9 cellular contexts compared by ENCODE assay signal in the genomic region with DNA sequence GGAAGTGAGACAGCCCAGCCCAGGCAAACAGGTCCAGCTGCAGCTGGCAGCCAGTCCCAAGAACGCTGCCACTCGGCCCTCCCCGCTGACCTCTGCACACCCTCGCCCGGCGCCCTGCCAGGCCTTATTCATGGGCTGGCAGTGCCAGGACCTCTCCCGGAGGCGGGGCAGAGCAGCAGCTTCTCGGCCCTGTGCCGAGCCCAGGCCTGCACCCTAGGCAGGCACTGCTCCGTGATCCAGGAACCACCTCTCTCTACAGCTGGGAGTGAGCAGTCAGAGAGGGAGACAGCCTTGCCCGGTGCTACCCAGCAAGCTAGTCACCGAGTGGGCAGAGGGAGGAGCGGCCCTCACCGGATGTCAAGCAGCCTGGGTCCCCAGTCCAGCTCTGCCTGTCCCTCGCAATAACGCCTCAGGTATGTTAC.
DNase-seq lines count a peak whose midpoint lies in the region; ATAC-seq and TF ChIP-seq lines count a peak whose summit lies in the region.
"Had no signal": no experiment of that assay in that cellular context is flagged by ENCODE, and none has a peak within 500 bp of the region (broad histone marks: within the 10 kb centered on the region; RNA-seq: fewer than 3 reads in every experiment).

No MANE protein-coding gene starts in this region.

- H3K4me1 ChIP-seq in lung (ENCODE audit: control insufficient read depth in 2 of 2, insufficient read depth in 2 of 2, low read length in 2 of 2) (peaks cover 0 to 4% of the 10 kb centered on the region in 2 donors), uterus (peaks cover 0 to 13% of the 10 kb centered on the region in 2 donors)

- H3K27ac ChIP-seq in dorsolateral prefrontal cortex (peak overlapping the region in 58 of 59 donors; percentile 23 to 97 (median 84)), lung (ENCODE audit: low read depth in 1 of 2, low read length in 1 of 2) (peak overlapping the region in 1 of 2 donors; percentile 5), uterus (no peak overlapping the region)

- H3K36me3 ChIP-seq in lung (ENCODE audit: control insufficient read depth in 2 of 2, insufficient read depth in 2 of 2, low read length in 2 of 2) (no peaks in the 10 kb centered on the region), uterus (no peaks in the 10 kb centered on the region)

- DNase-seq in NCI-H2196 treated with DMSO at 0.1 percent for 48 hours (lab: John Stamatoyannopoulos, UW; ENCODE audit: unreplicated experiment), result peak; percentile 99
- peak; percentile 43 to 94 (median 92) for DNase-seq in dorsolateral prefrontal cortex
- peak; percentile 93 for DNase-seq in lung (ENCODE audit: low spot score)
- DNase-seq in uterus, result peak; percentile 61 to 62
- no peak for DNase-seq in stimulated activated CD8-positive, alpha-beta memory T cell treated with anti-CD3 and anti-CD28 coated beads, Interleukin-4, amount 100 ng/mL, for 48 hours
- no peak for DNase-seq in SK-N-DZ (ENCODE audit: low spot score)
- DNase-seq: activated CD4-positive, alpha-beta T cell treated with anti-CD3 and anti-CD28 coated beads for 1 hour; stimulated activated CD4-positive, alpha-beta T cell treated with anti-CD3 and anti-CD28 coated beads, Interleukin-15, amount 100 ng/mL, for 24 hours had no signal

- H3K4me3 ChIP-seq in dorsolateral prefrontal cortex (peak overlapping the region; percentile 13 to 79 (median 55)), lung (no peak overlapping the region), uterus (no peak overlapping the region)

- 46 to 69% methylated on average over 16 to 17 of the region's 17 CpGs for WGBS in lung, 2 donors

- intact Hi-C loops in dorsolateral prefrontal cortex (cut with DNase I), result loop anchor here (2.0 to 5.0 kb wide), 6 partner anchors 32 to 127 kb away; no protein-coding TSS in a partner anchor
- intact Hi-C loops in uterus (cut with DNase I; ENCODE audit: low total_unique reads), result no loop called here

- H3K27me3 ChIP-seq in dorsolateral prefrontal cortex, result peaks cover 0 to 25% (median 0%) of the 10 kb centered on the region in 45 donors
- no peaks in the 10 kb centered on the region for H3K27me3 ChIP-seq in lung (ENCODE audit: control insufficient read depth, insufficient read depth)
- no peaks in the 10 kb centered on the region for H3K27me3 ChIP-seq in uterus

- ATAC-seq in lung (ENCODE audit: insufficient read depth, low FRiP score) (peak; percentile 75), HG02973 (IDR thresholded peaks at IDR 0.05; ENCODE audit: unreplicated experiment) (no peak)

- TF ChIP-seq CTCF in dorsolateral prefrontal cortex (IDR thresholded peaks at IDR 0.05 in 54 of 56, conservative IDR thresholded peaks at IDR 0.05 in 2 of 56; ENCODE audit: low read depth in 1 of 56, partially characterized antibody in 56 of 56) (peak in 15 of 56 donors; percentile 5 to 42 (median 33)), lung (IDR thresholded peaks at IDR 0.05; ENCODE audit: control extremely low read depth, extremely low read depth) (no peak), uterus (IDR thresholded peaks at IDR 0.05) (no peak)

- H3K9me3 ChIP-seq in lung (ENCODE audit: control insufficient read depth in 2 of 2, insufficient read depth in 1 of 2, low read length in 1 of 2), result peaks cover 0 to 1% of the 10 kb centered on the region in 2 donors
- H3K9me3 ChIP-seq in uterus, result no peaks in the 10 kb centered on the region

- no peak for TF ChIP-seq POLR2A in uterus (IDR thresholded peaks at IDR 0.05)

Comparison
In these comparisons a context has a peak if more than half of its experiments do, and no peak if none do; other contexts are left out.
1. DNase-seq: peak in NCI-H2196 treated with DMSO at 0.1 percent for 48 hours (single experiment), dorsolateral prefrontal cortex (10 of 10), lung (single experiment) and uterus (2 of 2); none in stimulated activated CD8-positive, alpha-beta memory T cell treated with anti-CD3 and anti-CD28 coated beads, Interleukin-4, amount 100 ng/mL, for 48 hours (single experiment) and SK-N-DZ (single experiment).
2. H3K27ac ChIP-seq: peak in dorsolateral prefrontal cortex (58 of 59); none in uterus (0 of 2).
3. H3K4me3 ChIP-seq: peak in dorsolateral prefrontal cortex (59 of 59); none in lung (single experiment) and uterus (0 of 2).